8 cellular contexts compared by ENCODE assay signal in genomic region chr12:54680374-54680773, GRCh38. TPM values are rescaled to one million over a fixed set of nuclear protein-coding genes. Genes with fewer than 3 reads are reported as not detected.
DNase-seq lines count a peak whose midpoint lies in the region; ATAC-seq and TF ChIP-seq lines count a peak whose summit lies in the region.

No MANE protein-coding gene starts in this region.

- H3K27me3 Mint-ChIP-seq in activated T-helper 17 cell treated with anti-CD3 and anti-CD28 coated beads, Interleukin-2, amount 50 U/mL, for 72 hours: peaks cover 56% of the 10 kb centered on the region

- peak; percentile 79 for ATAC-seq in GM21390 (IDR thresholded peaks at IDR 0.05; ENCODE audit: unreplicated experiment)
- ATAC-seq in activated T-helper 17 cell treated with anti-CD3 and anti-CD28 coated beads, Interleukin-2, amount 50 U/mL, for 72 hours (replicated peaks): peak; percentile 29
- peak; percentile 23 to 39 for ATAC-seq in lower lobe of right lung
- no peak for ATAC-seq in GM19324 (IDR thresholded peaks at IDR 0.05; ENCODE audit: low FRiP score, unreplicated experiment)

- H3K4me1 ChIP-seq in lower lobe of right lung: peaks cover 9% of the 10 kb centered on the region

- no peak overlapping the region for H3K4me3 ChIP-seq in lower lobe of right lung

- H3K36me3 Mint-ChIP-seq in activated T-helper 17 cell treated with anti-CD3 and anti-CD28 coated beads, Interleukin-2, amount 50 U/mL, for 72 hours (ENCODE audit: low read depth): no peaks in the 10 kb centered on the region

- H3K4me1 Mint-ChIP-seq in activated T-helper 17 cell treated with anti-CD3 and anti-CD28 coated beads, Interleukin-2, amount 50 U/mL, for 72 hours: no peaks in the 10 kb centered on the region

- DNase-seq in DMS53 treated with DMSO at 0.1 percent for 48 hours (lab: John Stamatoyannopoulos, UW; ENCODE audit: unreplicated experiment) (peak; percentile 43), lower lobe of right lung (no peak), NCI-H1092 treated with DMSO at 0.1 percent for 48 hours (lab: John Stamatoyannopoulos, UW) (no peak), NCI-H1417 (lab: John Stamatoyannopoulos, UW) (no peak)

- H3K9me3 Mint-ChIP-seq in activated T-helper 17 cell treated with anti-CD3 and anti-CD28 coated beads, Interleukin-2, amount 50 U/mL, for 72 hours: no peaks in the 10 kb centered on the region

- no peak overlapping the region for H3K4me3 Mint-ChIP-seq in activated T-helper 17 cell treated with anti-CD3 and anti-CD28 coated beads, Interleukin-2, amount 50 U/mL, for 72 hours

- H3K27me3 ChIP-seq in lower lobe of right lung (ENCODE audit: low read depth): peaks cover 12% of the 10 kb centered on the region

- intact Hi-C loops in lower lobe of right lung (cut with DNase I): no loop called here

- TF ChIP-seq CTCF in LNCAP (IDR thresholded peaks at IDR 0.05): peak; percentile 57
- peak; percentile 37 for TF ChIP-seq CTCF in lower lobe of right lung (IDR thresholded peaks at IDR 0.05)

- H3K9me3 ChIP-seq in lower lobe of right lung: no peaks in the 10 kb centered on the region

- H3K36me3 ChIP-seq in lower lobe of right lung: no peaks in the 10 kb centered on the region

- H3K27ac ChIP-seq in lower lobe of right lung: no peak overlapping the region

- H3K27ac Mint-ChIP-seq in activated T-helper 17 cell treated with anti-CD3 and anti-CD28 coated beads, Interleukin-2, amount 50 U/mL, for 72 hours: no peak overlapping the region

RNA-seq across cellular contexts. Expression of gene DCD, which starts 32.2 kb away (rescaled TPM):
- total RNA-seq in activated T-helper 17 cell treated with anti-CD3 and anti-CD28 coated beads, Interleukin-2, amount 50 U/mL, for 72 hours: not detected
- total RNA-seq in lower lobe of right lung: not detected

RNA-seq across cellular contexts. Expression of gene LACRT, which starts 45.7 kb away (rescaled TPM):
- not detected for total RNA-seq in activated T-helper 17 cell treated with anti-CD3 and anti-CD28 coated beads, Interleukin-2, amount 50 U/mL, for 72 hours
- not detected for total RNA-seq in lower lobe of right lung
